ENCODE assay signal across 1 cellular context in the genomic region with DNA sequence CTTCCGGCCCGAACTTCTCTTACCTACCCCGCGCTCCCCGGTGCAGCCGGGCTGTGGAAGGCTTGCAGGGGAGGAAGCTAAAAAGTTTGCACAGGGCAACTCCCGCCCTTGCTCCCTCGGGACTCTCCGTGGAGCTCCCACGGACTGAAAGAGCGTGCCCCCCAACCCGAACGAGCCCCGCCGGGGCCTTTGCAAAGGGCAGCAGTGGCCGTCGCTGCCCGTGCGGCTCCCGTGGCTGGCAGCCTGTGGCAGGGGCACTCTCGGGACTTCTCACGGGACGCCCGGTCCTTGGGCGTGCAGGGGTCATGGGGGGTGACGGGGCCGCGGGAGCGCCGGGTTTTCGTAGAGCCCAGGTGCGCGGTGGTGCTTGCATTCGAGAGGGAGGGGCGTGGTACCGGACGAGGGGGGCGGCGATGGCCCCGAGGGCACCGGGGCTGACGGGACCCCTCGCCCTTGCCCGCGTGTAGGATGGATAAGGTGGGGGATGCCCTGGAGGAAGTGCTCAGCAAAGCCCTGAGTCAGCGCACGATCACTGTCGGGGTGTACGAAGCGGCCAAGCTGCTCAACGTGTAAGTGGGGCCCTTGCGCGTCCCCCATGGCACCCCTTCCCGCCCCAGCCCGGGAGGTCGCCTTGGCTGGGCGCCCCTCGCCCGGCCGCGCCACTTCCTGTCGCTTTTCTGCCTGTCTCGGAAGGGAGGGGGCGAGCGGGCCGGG.
TF ChIP-seq lines count a peak whose summit lies in the region.

No MANE protein-coding gene starts in this region.

TF ChIP-seq in HepG2, 621 proteins besides CTCF, POLR2A, EP300 and RAD21 (continued from another document):
- TF ChIP-seq, protein P1, sequence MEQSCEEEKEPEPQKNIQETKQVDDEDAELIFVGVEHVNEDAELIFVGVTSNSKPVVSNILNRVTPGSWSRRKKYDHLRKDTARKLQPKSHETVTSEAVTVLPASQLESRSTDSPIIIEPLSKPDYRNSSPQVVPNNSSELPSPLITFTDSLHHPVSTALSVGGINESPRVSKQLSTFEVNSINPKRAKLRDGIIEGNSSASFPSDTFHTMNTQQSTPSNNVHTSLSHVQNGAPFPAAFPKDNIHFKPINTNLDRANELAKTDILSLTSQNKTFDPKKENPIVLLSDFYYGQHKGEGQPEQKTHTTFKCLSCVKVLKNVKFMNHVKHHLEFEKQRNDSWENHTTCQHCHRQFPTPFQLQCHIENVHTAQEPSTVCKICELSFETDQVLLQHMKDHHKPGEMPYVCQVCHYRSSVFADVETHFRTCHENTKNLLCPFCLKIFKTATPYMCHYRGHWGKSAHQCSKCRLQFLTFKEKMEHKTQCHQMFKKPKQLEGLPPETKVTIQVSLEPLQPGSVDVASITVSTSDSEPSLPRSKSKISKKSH (CRISPR knock-in tag; IDR thresholded peaks at IDR 0.05; ENCODE audit: borderline replicate concordance) = 0 out of 2 replicates have a peak, but pooled peaks have one; percentile 25
- TF ChIP-seq EED (CRISPR knock-in tag; IDR thresholded peaks at IDR 0.05) = 0 out of 2 replicates have a peak, but pooled peaks have one; percentile 1
- no peak for TF ChIP-seq MED8 (CRISPR knock-in tag; IDR thresholded peaks at IDR 0.05; ENCODE audit: insufficient replicate concordance)
- no peak for TF ChIP-seq RFXANK (CRISPR knock-in tag; IDR thresholded peaks at IDR 0.05)
- no peak for TF ChIP-seq POGZ (CRISPR knock-in tag; IDR thresholded peaks at IDR 0.05)
- peak; percentile 9; the same call in 1 of the 2 replicates for TF ChIP-seq KDM2A (CRISPR knock-in tag; IDR thresholded peaks at IDR 0.05; ENCODE audit: borderline replicate concordance, low read depth)
- TF ChIP-seq ZFP82 (CRISPR knock-in tag; IDR thresholded peaks at IDR 0.05; ENCODE audit: borderline replicate concordance) = peak; percentile 60; the same call in 1 of the 2 replicates
- TF ChIP-seq, protein P2, sequence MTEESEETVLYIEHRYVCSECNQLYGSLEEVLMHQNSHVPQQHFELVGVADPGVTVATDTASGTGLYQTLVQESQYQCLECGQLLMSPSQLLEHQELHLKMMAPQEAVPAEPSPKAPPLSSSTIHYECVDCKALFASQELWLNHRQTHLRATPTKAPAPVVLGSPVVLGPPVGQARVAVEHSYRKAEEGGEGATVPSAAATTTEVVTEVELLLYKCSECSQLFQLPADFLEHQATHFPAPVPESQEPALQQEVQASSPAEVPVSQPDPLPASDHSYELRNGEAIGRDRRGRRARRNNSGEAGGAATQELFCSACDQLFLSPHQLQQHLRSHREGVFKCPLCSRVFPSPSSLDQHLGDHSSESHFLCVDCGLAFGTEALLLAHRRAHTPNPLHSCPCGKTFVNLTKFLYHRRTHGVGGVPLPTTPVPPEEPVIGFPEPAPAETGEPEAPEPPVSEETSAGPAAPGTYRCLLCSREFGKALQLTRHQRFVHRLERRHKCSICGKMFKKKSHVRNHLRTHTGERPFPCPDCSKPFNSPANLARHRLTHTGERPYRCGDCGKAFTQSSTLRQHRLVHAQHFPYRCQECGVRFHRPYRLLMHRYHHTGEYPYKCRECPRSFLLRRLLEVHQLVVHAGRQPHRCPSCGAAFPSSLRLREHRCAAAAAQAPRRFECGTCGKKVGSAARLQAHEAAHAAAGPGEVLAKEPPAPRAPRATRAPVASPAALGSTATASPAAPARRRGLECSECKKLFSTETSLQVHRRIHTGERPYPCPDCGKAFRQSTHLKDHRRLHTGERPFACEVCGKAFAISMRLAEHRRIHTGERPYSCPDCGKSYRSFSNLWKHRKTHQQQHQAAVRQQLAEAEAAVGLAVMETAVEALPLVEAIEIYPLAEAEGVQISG (CRISPR knock-in tag; IDR thresholded peaks at IDR 0.05) = no peak
- no peak for TF ChIP-seq LCORL (IDR thresholded peaks at IDR 0.05)
- no peak for TF ChIP-seq LCORL (CRISPR knock-in tag; IDR thresholded peaks at IDR 0.05)
- TF ChIP-seq, protein P3, sequence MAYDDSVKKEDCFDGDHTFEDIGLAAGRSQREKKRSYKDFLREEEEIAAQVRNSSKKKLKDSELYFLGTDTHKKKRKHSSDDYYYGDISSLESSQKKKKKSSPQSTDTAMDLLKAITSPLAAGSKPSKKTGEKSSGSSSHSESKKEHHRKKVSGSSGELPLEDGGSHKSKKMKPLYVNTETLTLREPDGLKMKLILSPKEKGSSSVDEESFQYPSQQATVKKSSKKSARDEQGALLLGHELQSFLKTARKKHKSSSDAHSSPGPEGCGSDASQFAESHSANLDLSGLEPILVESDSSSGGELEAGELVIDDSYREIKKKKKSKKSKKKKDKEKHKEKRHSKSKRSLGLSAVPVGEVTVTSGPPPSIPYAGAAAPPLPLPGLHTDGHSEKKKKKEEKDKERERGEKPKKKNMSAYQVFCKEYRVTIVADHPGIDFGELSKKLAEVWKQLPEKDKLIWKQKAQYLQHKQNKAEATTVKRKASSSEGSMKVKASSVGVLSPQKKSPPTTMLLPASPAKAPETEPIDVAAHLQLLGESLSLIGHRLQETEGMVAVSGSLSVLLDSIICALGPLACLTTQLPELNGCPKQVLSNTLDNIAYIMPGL (CRISPR knock-in tag; IDR thresholded peaks at IDR 0.05; ENCODE audit: borderline replicate concordance in 1 of 2, low read depth in 1 of 2) = peak in 1 of 2 experiments; percentile 17; a peak in 3 of 4 replicates
- TF ChIP-seq ZBTB7A (CRISPR knock-in tag; IDR thresholded peaks at IDR 0.05) = peak; percentile 48
